ENCODE assay signal across 1 cellular context in genomic region chr3:150000631-150001030, GRCh38.
TF ChIP-seq lines count a peak whose summit lies in the region.

No MANE protein-coding gene starts in this region.

TF ChIP-seq in WTC11, 78 proteins besides CTCF, POLR2A, EP300 and RAD21 (continued from another document):
- TF ChIP-seq, protein P1, sequence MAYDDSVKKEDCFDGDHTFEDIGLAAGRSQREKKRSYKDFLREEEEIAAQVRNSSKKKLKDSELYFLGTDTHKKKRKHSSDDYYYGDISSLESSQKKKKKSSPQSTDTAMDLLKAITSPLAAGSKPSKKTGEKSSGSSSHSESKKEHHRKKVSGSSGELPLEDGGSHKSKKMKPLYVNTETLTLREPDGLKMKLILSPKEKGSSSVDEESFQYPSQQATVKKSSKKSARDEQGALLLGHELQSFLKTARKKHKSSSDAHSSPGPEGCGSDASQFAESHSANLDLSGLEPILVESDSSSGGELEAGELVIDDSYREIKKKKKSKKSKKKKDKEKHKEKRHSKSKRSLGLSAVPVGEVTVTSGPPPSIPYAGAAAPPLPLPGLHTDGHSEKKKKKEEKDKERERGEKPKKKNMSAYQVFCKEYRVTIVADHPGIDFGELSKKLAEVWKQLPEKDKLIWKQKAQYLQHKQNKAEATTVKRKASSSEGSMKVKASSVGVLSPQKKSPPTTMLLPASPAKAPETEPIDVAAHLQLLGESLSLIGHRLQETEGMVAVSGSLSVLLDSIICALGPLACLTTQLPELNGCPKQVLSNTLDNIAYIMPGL (CRISPR knock-in tag; IDR thresholded peaks at IDR 0.05), result no peak
- no peak for TF ChIP-seq FOXK1 (CRISPR knock-in tag; IDR thresholded peaks at IDR 0.05)
TF ChIP-seq in WTC11: peak in this region for 0.
